ENCODE assay signal across 8 cellular contexts in genomic region chr22:18024276-18024939, GRCh38. TPM values are rescaled to one million over a fixed set of nuclear protein-coding genes. Genes with fewer than 3 reads are reported as not detected.
DNase-seq lines count a peak whose midpoint lies in the region; FAIRE-seq and TF ChIP-seq lines count a peak whose summit lies in the region.

MICAL3 (minus strand) TSS chr22:18024561; CDS start chr22:17906812, 117,749 bp downstream.

- no peaks in the 10 kb centered on the region for H3K9me3 Mint-ChIP-seq in activated CD4-positive, alpha-beta T cell treated with anti-CD3 and anti-CD28 coated beads, Interleukin-2, amount 10 ng/mL, durations not matched to agents 7 days and 5 days

- peak within 1 kb of the TSS; percentile 90 for H3K4me3 ChIP-seq in coronary artery

- peaks cover 54% of the 10 kb centered on the region for H3K27me3 Mint-ChIP-seq in activated CD4-positive, alpha-beta T cell treated with anti-CD3 and anti-CD28 coated beads, Interleukin-2, amount 10 ng/mL, durations not matched to agents 7 days and 5 days

- in situ Hi-C loops in ACHN (cut with HindIII; ENCODE audit: low pct_ligation_motif_present, low pct_unique_long_range_greater_than_20kb, low sequenced_read_pairs), result no loop called here

- peak; percentile 52 for TF ChIP-seq CTCF in coronary artery (IDR thresholded peaks at IDR 0.05)

- no peak within 1 kb of the TSS for H3K27ac Mint-ChIP-seq in activated CD4-positive, alpha-beta T cell treated with anti-CD3 and anti-CD28 coated beads, Interleukin-2, amount 10 ng/mL, durations not matched to agents 7 days and 5 days

- H3K4me3 Mint-ChIP-seq in activated CD4-positive, alpha-beta T cell treated with anti-CD3 and anti-CD28 coated beads, Interleukin-2, amount 10 ng/mL, durations not matched to agents 7 days and 5 days, result peak within 1 kb of the TSS; percentile 74

- H3K27ac ChIP-seq in coronary artery (peak within 1 kb of the TSS; percentile 56 to 83), layer of hippocampus (ENCODE audit: low read depth, low read length) (peak within 1 kb of the TSS; percentile 76)

- CTCF ChIA-PET in activated CD4-positive, alpha-beta T cell treated with anti-CD3 and anti-CD28 coated beads, Interleukin-2, amount 10 ng/mL, durations not matched to agents 7 days and 5 days (lab: Charles Lee), result interaction anchor here (0.6 to 1.5 kb wide), 6 partner anchors 39 to 196 kb away, joined by 3 read pairs; partner anchors contain the start of gene USP18

- peak; percentile 76 for DNase-seq in ACHN
- DNase-seq in GM19239 (ENCODE audit: insufficient read length, low spot score), result peak; percentile 60
- peak; percentile 62 for DNase-seq in NCI-H2171 (lab: John Stamatoyannopoulos, UW)
- DNase-seq in activated CD4-positive, alpha-beta T cell treated with anti-CD3 and anti-CD28 coated beads, Interleukin-2, amount 10 ng/mL, durations not matched to agents 7 days and 5 days, result peak; percentile 56
- no peak for DNase-seq in coronary artery (ENCODE audit: low spot score)
- DNase-seq in stimulated activated CD4-positive, alpha-beta T cell treated with anti-CD3 and anti-CD28 coated beads, Interleukin-1b, Interleukin-23, amount 100 ng/mL, for 24 hours (ENCODE audit: low read depth in 4 of 4, low spot score in 1 of 4), result peak; percentile 17 to 60 (median 35)
- DNase-seq in GF-D8 (lab: John Stamatoyannopoulos, UW), result no peak

- POLR2A ChIA-PET in activated CD4-positive, alpha-beta T cell treated with anti-CD3 and anti-CD28 coated beads, Interleukin-2, amount 10 ng/mL, durations not matched to agents 7 days and 5 days (lab: Charles Lee), result interaction anchor here (0.7 kb wide), 1 partner anchor 54 kb away, joined by 3 read pairs; no protein-coding TSS in a partner anchor

- FAIRE-seq in GM19239 (lab: Jason Lieb, UNC), result no peak

- H3K36me3 Mint-ChIP-seq in activated CD4-positive, alpha-beta T cell treated with anti-CD3 and anti-CD28 coated beads, Interleukin-2, amount 10 ng/mL, durations not matched to agents 7 days and 5 days (ENCODE audit: low read depth), result no peaks in the 10 kb centered on the region

- H3K27me3 ChIP-seq in layer of hippocampus (ENCODE audit: control insufficient read depth, insufficient read depth, low read length), result no peaks in the 10 kb centered on the region

- peaks cover 11% of the 10 kb centered on the region for H3K4me1 Mint-ChIP-seq in activated CD4-positive, alpha-beta T cell treated with anti-CD3 and anti-CD28 coated beads, Interleukin-2, amount 10 ng/mL, durations not matched to agents 7 days and 5 days

RNA-seq across cellular contexts. Expression of gene MICAL3, which starts in this region (rescaled TPM):
- 10 to 100 TPM; 19.1 to 21.4 TPM for total RNA-seq in activated CD4-positive, alpha-beta T cell treated with anti-CD3 and anti-CD28 coated beads, Interleukin-2, amount 10 ng/mL, durations not matched to agents 7 days and 5 days

Comparison
In these comparisons a context has a peak if more than half of its experiments do, and no peak if none do; other contexts are left out.
1. DNase-seq: peak in ACHN (single experiment), GM19239 (single experiment), NCI-H2171 (single experiment), activated CD4-positive, alpha-beta T cell treated with anti-CD3 and anti-CD28 coated beads, Interleukin-2, amount 10 ng/mL, durations not matched to agents 7 days and 5 days (single experiment) and stimulated activated CD4-positive, alpha-beta T cell treated with anti-CD3 and anti-CD28 coated beads, Interleukin-1b, Interleukin-23, amount 100 ng/mL, for 24 hours (4 of 4); none in coronary artery (single experiment) and GF-D8 (single experiment).